ENCODE assay signal across 17 cellular contexts in the genomic region with DNA sequence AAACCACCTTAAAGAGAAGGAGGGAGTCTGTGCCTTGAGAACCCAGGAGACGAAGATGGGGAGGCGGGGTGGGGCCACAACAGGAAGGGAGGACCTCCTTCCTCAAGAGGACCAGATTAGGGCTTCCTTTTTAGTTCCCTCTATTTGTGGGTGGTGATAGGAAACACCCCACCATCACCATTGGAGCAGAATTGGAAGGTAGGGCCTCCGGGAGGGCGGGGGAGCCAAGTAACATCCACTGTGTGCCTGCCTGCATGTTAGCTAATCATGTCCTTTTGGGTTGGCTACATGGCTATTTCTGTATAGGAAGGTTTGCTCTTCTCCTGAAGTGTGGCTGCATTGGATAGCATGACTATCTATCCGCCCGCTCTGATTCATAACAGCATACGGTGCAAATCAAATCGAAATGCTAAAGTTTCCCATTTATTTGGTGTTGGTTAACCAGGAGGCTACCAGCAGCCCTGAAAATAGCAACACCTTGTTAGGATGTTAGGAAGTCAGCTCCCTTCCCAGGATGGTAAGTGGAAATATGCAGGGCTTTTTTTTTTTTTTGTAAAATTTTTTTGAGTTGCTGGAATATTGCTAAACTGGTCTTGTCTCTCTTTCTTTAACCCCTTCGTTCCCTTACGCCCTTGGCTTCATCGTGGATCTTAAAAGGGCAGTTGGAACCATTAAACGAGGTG. TPM values are rescaled to one million over a fixed set of nuclear protein-coding genes. Genes with fewer than 3 reads are reported as not detected.
DNase-seq lines count a peak whose midpoint lies in the region; TF ChIP-seq lines count a peak whose summit lies in the region.
"Had no signal": no experiment of that assay in that cellular context is flagged by ENCODE, and none has a peak within 500 bp of the region (broad histone marks: within the 10 kb centered on the region; RNA-seq: fewer than 3 reads in every experiment).

No MANE protein-coding gene starts in this region.

- no peak overlapping the region for H2BK5ac ChIP-seq in trophoblast cell (ENCODE audit: low read depth, low read length, poor library complexity)

- H3K79me1 ChIP-seq in trophoblast cell (ENCODE audit: low read length), result peaks cover 7% of the 10 kb centered on the region

- H3K4ac ChIP-seq in trophoblast cell (ENCODE audit: low read depth, low read length), result no peak overlapping the region

- WGBS in trophoblast cell (ENCODE audit: extremely low coverage, insufficient coverage, insufficient read length), result no CpG with 5 or more reads among the region's 12 CpGs

- CTCF ChIA-PET in HEK293 (lab: Yijun Ruan, JAX), result no interaction called here

- H3K23ac ChIP-seq in trophoblast cell (ENCODE audit: low read length), result no peak overlapping the region

- H4K91ac ChIP-seq in trophoblast cell (ENCODE audit: low read depth, low read length), result no peak overlapping the region

- H3K4me1 ChIP-seq in HEK293 (ENCODE audit: control insufficient read depth, insufficient read depth, low read length) (no peaks in the 10 kb centered on the region), trophoblast cell (ENCODE audit: control insufficient read depth in 1 of 2, insufficient read depth in 2 of 2, low read length in 2 of 2) (peaks cover 2 to 11% of the 10 kb centered on the region in 2 experiments)
- H3K4me1 ChIP-seq: BLaER1 had no signal

- POLR2A ChIA-PET in HEK293 (lab: Yijun Ruan, JAX), result no interaction called here

- H3K27ac ChIP-seq in HEK293 (ENCODE audit: extremely low read depth, low read depth, low read length), result no peak overlapping the region
- H3K27ac ChIP-seq in cingulate gyrus (ENCODE audit: low read depth, low read length), result peak overlapping the region; percentile 12
- no peak overlapping the region for H3K27ac ChIP-seq in trophoblast cell (ENCODE audit: low read depth, low read length)
- H3K27ac ChIP-seq: A549, BLaER1 had no signal

- H3K4me3 ChIP-seq in HEK293 (ENCODE audit: low read depth, low read length), result no peak overlapping the region
- H3K4me3 ChIP-seq in trophoblast cell (ENCODE audit: low read depth, low read length), result no peak overlapping the region
- H3K4me3 ChIP-seq: A549, BLaER1, GM23338 had no signal

- DNase-seq in Ammon's horn (ENCODE audit: low spot score) (peak; percentile 68), trophoblast cell (peak; percentile 68 to 86), NCI-H82 treated with DMSO at 0.1 percent for 48 hours (lab: John Stamatoyannopoulos, UW; ENCODE audit: unreplicated experiment) (no peak), NAMALWA (ENCODE audit: low spot score) (no peak), foreskin melanocyte (no peak)
- DNase-seq: AML-193; CD4-positive, alpha-beta memory T cell; DMS153; DMS79; GDM1; HCEC 1CT; HFFc6 had no signal

- no peak overlapping the region for H4K12ac ChIP-seq in trophoblast cell (ENCODE audit: low read depth, low read length)

- H3K27me3 ChIP-seq in trophoblast cell (ENCODE audit: insufficient read depth, low read length), result peaks cover 5% of the 10 kb centered on the region

- H3K9me3 ChIP-seq in HEK293 (ENCODE audit: control insufficient read depth, insufficient read depth, low read depth, low read length), result no peaks in the 10 kb centered on the region
- peaks cover 3% of the 10 kb centered on the region for H3K9me3 ChIP-seq in trophoblast cell (ENCODE audit: insufficient read depth, low read depth, low read length)
- H3K9me3 ChIP-seq: A549, BLaER1 had no signal

- no peak overlapping the region for H3K9ac ChIP-seq in trophoblast cell (ENCODE audit: low read length)
- H3K9ac ChIP-seq: BLaER1 had no signal

- H4K8ac ChIP-seq in trophoblast cell (ENCODE audit: low read depth, low read length), result no peak overlapping the region

- H2AK5ac ChIP-seq in trophoblast cell (ENCODE audit: low read length), result no peak overlapping the region

- no peak overlapping the region for H2BK12ac ChIP-seq in trophoblast cell (ENCODE audit: low read length)

- H2AFZ ChIP-seq in trophoblast cell (ENCODE audit: insufficient read depth, low read length, poor library complexity), result no peak overlapping the region
- H2AFZ ChIP-seq: GM23338 had no signal

- TF ChIP-seq CTCF in HEK293 (tag by site-specific recombination; IDR thresholded peaks at IDR 0.05), result no peak

- peaks cover 5% of the 10 kb centered on the region for H3K79me2 ChIP-seq in trophoblast cell (ENCODE audit: control insufficient read depth, insufficient read depth, low read length, poor library complexity)

- no peak overlapping the region for H2BK120ac ChIP-seq in trophoblast cell (ENCODE audit: insufficient read depth, low read length, poor library complexity)

- H3K4me2 ChIP-seq in trophoblast cell (ENCODE audit: low read length), result no peak overlapping the region
- H3K4me2 ChIP-seq: A549, BLaER1, GM23338 had no signal

- H3K36me3 ChIP-seq in HEK293 (ENCODE audit: control insufficient read depth in 2 of 2, insufficient read depth in 1 of 2, low read length in 2 of 2) (no peaks in the 10 kb centered on the region), trophoblast cell (ENCODE audit: control insufficient read depth in 1 of 2, insufficient read depth in 2 of 2, low read length in 2 of 2) (no peaks in the 10 kb centered on the region)
- H3K36me3 ChIP-seq: BLaER1 had no signal

- no peak overlapping the region for H3K18ac ChIP-seq in trophoblast cell (ENCODE audit: low read length)

- no peak overlapping the region for H3K14ac ChIP-seq in trophoblast cell (ENCODE audit: low read length)

TF ChIP-seq in HEK293, 187 proteins besides CTCF, POLR2A, EP300 and RAD21:
- TF ChIP-seq SP2 (tag by site-specific recombination; IDR thresholded peaks at IDR 0.05) (0 out of 2 replicates have a peak, but pooled peaks have one; percentile 8), TRIM28 (IDR thresholded peaks at IDR 0.05; ENCODE audit: borderline replicate concordance, low read length) (no peak)
TF ChIP-seq in HEK293: peak in this region for 1.

RNA-seq across cellular contexts. Expression of gene SYT17, which starts 4.2 kb away (rescaled TPM):
- 3.4 and 3.9 TPM in 2 replicates for polyA plus RNA-seq in trophoblast cell (2013)
- polyA plus RNA-seq: CD4-positive, alpha-beta memory T cell had no signal

RNA-seq across cellular contexts. Expression of gene ITPRIPL2, which starts 58.5 kb away (rescaled TPM):
- 12.7 and 13.3 TPM in 2 replicates for polyA plus RNA-seq in trophoblast cell (2013)

Comparison
In these comparisons a context has a peak if more than half of its experiments do, and no peak if none do; other contexts are left out.
1. DNase-seq: peak in Ammon's horn (single experiment) and trophoblast cell (2 of 2); none in NCI-H82 treated with DMSO at 0.1 percent for 48 hours (single experiment), NAMALWA (single experiment) and foreskin melanocyte (single experiment).